ENCODE assay signal across 27 cellular contexts in genomic region chr10:131812736-131813604, GRCh38.
DNase-seq lines count a peak whose midpoint lies in the region; ATAC-seq and TF ChIP-seq lines count a peak whose summit lies in the region.
"Had no signal": no experiment of that assay in that cellular context is flagged by ENCODE, and none has a peak within 500 bp of the region (broad histone marks: within the 10 kb centered on the region; RNA-seq: fewer than 3 reads in every experiment).

No MANE protein-coding gene starts in this region.

- TF ChIP-seq CTCF in activated CD8-positive, alpha-beta T cell treated with anti-CD3 and anti-CD28 coated beads for 36 hours (IDR thresholded peaks at IDR 0.05): no peak

- no peaks in the 10 kb centered on the region for H3K4me1 Mint-ChIP-seq in activated CD8-positive, alpha-beta T cell treated with anti-CD3 and anti-CD28 coated beads, Interleukin-2, amount 10 ng/mL, durations not matched to agents 7 days and 5 days (ENCODE audit: low read depth)
- H3K4me1 Mint-ChIP-seq in activated CD8-positive, alpha-beta T cell treated with anti-CD3 and anti-CD28 coated beads for 36 hours (ENCODE audit: low read depth): no peaks in the 10 kb centered on the region
- H3K4me1 Mint-ChIP-seq: activated B cell treated with CpG ODN at 0.5 μM for 24 hours; activated CD4-positive, alpha-beta T cell treated with anti-CD3 and anti-CD28 coated beads, Interleukin-2, amount 10 ng/mL, durations not matched to agents 7 days and 5 days; B cell; CD4-positive, alpha-beta memory T cell; naive thymus-derived CD8-positive, alpha-beta T cell; stimulated activated naive B cell treated with anti-CD40 and anti-IgM and Interleukin-4, amounts not matched to agents 10 μg/mL and 1 μg/mL and 100 μg/mL, for 72 hours had no signal

- no peak overlapping the region for H3K27ac Mint-ChIP-seq in activated CD8-positive, alpha-beta T cell treated with anti-CD3 and anti-CD28 coated beads, Interleukin-2, amount 10 ng/mL, durations not matched to agents 7 days and 5 days
- H3K27ac Mint-ChIP-seq in activated CD8-positive, alpha-beta T cell treated with anti-CD3 and anti-CD28 coated beads for 36 hours: no peak overlapping the region
- H3K27ac Mint-ChIP-seq: activated B cell treated with CpG ODN at 0.5 μM for 24 hours; activated CD4-positive, alpha-beta T cell treated with anti-CD3 and anti-CD28 coated beads, Interleukin-2, amount 10 ng/mL, durations not matched to agents 7 days and 5 days; activated T-helper 17 cell treated with anti-CD3 and anti-CD28 coated beads, Interleukin-2, amount 50 U/mL, for 72 hours; B cell; CD4-positive, alpha-beta memory T cell; HFFc6; naive thymus-derived CD8-positive, alpha-beta T cell; stimulated activated naive B cell treated with anti-CD40 and anti-IgM and Interleukin-4, amounts not matched to agents 10 μg/mL and 1 μg/mL and 100 μg/mL, for 72 hours had no signal

- POLR2A ChIA-PET in activated CD8-positive, alpha-beta T cell treated with anti-CD3 and anti-CD28 coated beads, Interleukin-2, amount 10 ng/mL, durations not matched to agents 7 days and 5 days (lab: Charles Lee): no interaction called here
- POLR2A ChIA-PET in activated CD8-positive, alpha-beta T cell treated with anti-CD3 and anti-CD28 coated beads for 36 hours (lab: Charles Lee): no interaction called here

- CTCF ChIA-PET in activated CD8-positive, alpha-beta T cell treated with anti-CD3 and anti-CD28 coated beads, Interleukin-2, amount 10 ng/mL, durations not matched to agents 7 days and 5 days (lab: Charles Lee): no interaction called here
- CTCF ChIA-PET in activated CD8-positive, alpha-beta T cell treated with anti-CD3 and anti-CD28 coated beads for 36 hours (lab: Charles Lee): no interaction called here

- H3K36me3 Mint-ChIP-seq in activated CD8-positive, alpha-beta T cell treated with anti-CD3 and anti-CD28 coated beads, Interleukin-2, amount 10 ng/mL, durations not matched to agents 7 days and 5 days (ENCODE audit: low read depth): no peaks in the 10 kb centered on the region
- H3K36me3 Mint-ChIP-seq in activated CD8-positive, alpha-beta T cell treated with anti-CD3 and anti-CD28 coated beads for 36 hours (ENCODE audit: low read depth): no peaks in the 10 kb centered on the region
- H3K36me3 Mint-ChIP-seq: CD4-positive, alpha-beta memory T cell; naive thymus-derived CD8-positive, alpha-beta T cell; stimulated activated naive B cell treated with anti-CD40 and anti-IgM and Interleukin-4, amounts not matched to agents 10 μg/mL and 1 μg/mL and 100 μg/mL, for 72 hours had no signal

- no peak overlapping the region for H3K4me3 ChIP-seq in H7 (ENCODE audit: insufficient read depth, low read depth, low read length)
- H3K4me3 ChIP-seq: A549, GM23338, SJSA1, upper lobe of left lung had no signal

- no peak for ATAC-seq in activated CD8-positive, alpha-beta T cell treated with anti-CD3 and anti-CD28 coated beads, Interleukin-2, amount 10 ng/mL, durations not matched to agents 7 days and 5 days
- no peak for ATAC-seq in activated CD8-positive, alpha-beta T cell treated with anti-CD3 and anti-CD28 coated beads for 36 hours
- ATAC-seq in left lobe of liver (no peak), sciatic nerve (no peak), GM21737 (IDR thresholded peaks at IDR 0.05; ENCODE audit: unreplicated experiment) (no peak)
- ATAC-seq: A549; activated T-helper 17 cell treated with anti-CD3 and anti-CD28 coated beads, Interleukin-2, amount 50 U/mL, for 72 hours; GM23338; naive thymus-derived CD8-positive, alpha-beta T cell; stimulated activated naive B cell treated with anti-CD40 and anti-IgM and Interleukin-4, amounts not matched to agents 10 μg/mL and 1 μg/mL and 100 μg/mL, for 72 hours had no signal

- H3K4me3 Mint-ChIP-seq in activated CD8-positive, alpha-beta T cell treated with anti-CD3 and anti-CD28 coated beads, Interleukin-2, amount 10 ng/mL, durations not matched to agents 7 days and 5 days: no peak overlapping the region
- H3K4me3 Mint-ChIP-seq in activated CD8-positive, alpha-beta T cell treated with anti-CD3 and anti-CD28 coated beads for 36 hours: no peak overlapping the region
- H3K4me3 Mint-ChIP-seq: activated B cell treated with CpG ODN at 0.5 μM for 24 hours; activated CD4-positive, alpha-beta T cell treated with anti-CD3 and anti-CD28 coated beads, Interleukin-2, amount 10 ng/mL, durations not matched to agents 7 days and 5 days; activated T-helper 17 cell treated with anti-CD3 and anti-CD28 coated beads, Interleukin-2, amount 50 U/mL, for 72 hours; B cell; CD4-positive, alpha-beta memory T cell; GM23338; HFFc6; naive thymus-derived CD8-positive, alpha-beta T cell; stimulated activated naive B cell treated with anti-CD40 and anti-IgM and Interleukin-4, amounts not matched to agents 10 μg/mL and 1 μg/mL and 100 μg/mL, for 72 hours had no signal

- no peaks in the 10 kb centered on the region for H3K27me3 Mint-ChIP-seq in activated CD8-positive, alpha-beta T cell treated with anti-CD3 and anti-CD28 coated beads, Interleukin-2, amount 10 ng/mL, durations not matched to agents 7 days and 5 days (ENCODE audit: low read depth)
- H3K27me3 Mint-ChIP-seq in activated CD8-positive, alpha-beta T cell treated with anti-CD3 and anti-CD28 coated beads for 36 hours: peaks cover 2% of the 10 kb centered on the region
- H3K27me3 Mint-ChIP-seq: activated CD4-positive, alpha-beta T cell treated with anti-CD3 and anti-CD28 coated beads, Interleukin-2, amount 10 ng/mL, durations not matched to agents 7 days and 5 days had no signal

- H3K9me3 Mint-ChIP-seq in activated CD8-positive, alpha-beta T cell treated with anti-CD3 and anti-CD28 coated beads, Interleukin-2, amount 10 ng/mL, durations not matched to agents 7 days and 5 days (ENCODE audit: insufficient read depth): no peaks in the 10 kb centered on the region
- H3K9me3 Mint-ChIP-seq in activated CD8-positive, alpha-beta T cell treated with anti-CD3 and anti-CD28 coated beads for 36 hours: no peaks in the 10 kb centered on the region
- H3K9me3 Mint-ChIP-seq: activated B cell treated with CpG ODN at 0.5 μM for 24 hours; activated CD4-positive, alpha-beta T cell treated with anti-CD3 and anti-CD28 coated beads, Interleukin-2, amount 10 ng/mL, durations not matched to agents 7 days and 5 days; activated T-helper 17 cell treated with anti-CD3 and anti-CD28 coated beads, Interleukin-2, amount 50 U/mL, for 72 hours; GM23338; naive thymus-derived CD8-positive, alpha-beta T cell; stimulated activated naive B cell treated with anti-CD40 and anti-IgM and Interleukin-4, amounts not matched to agents 10 μg/mL and 1 μg/mL and 100 μg/mL, for 72 hours had no signal

- H3K36me3 ChIP-seq in H7 (replicated peaks; ENCODE audit: control insufficient read depth, insufficient read depth, low read length): no peaks in the 10 kb centered on the region
- H3K36me3 ChIP-seq: SJSA1, upper lobe of left lung had no signal

- H3K27me3 ChIP-seq in H7 (ENCODE audit: control insufficient read depth, insufficient read depth, low read length): no peaks in the 10 kb centered on the region
- H3K27me3 ChIP-seq: SJSA1, upper lobe of left lung had no signal

- intact Hi-C loops in activated CD8-positive, alpha-beta T cell treated with anti-CD3 and anti-CD28 coated beads for 36 hours (cut with micrococcal nuclease): no loop called here
- intact Hi-C loops in sciatic nerve (cut with DNase I): no loop called here

- peak; percentile 8 for DNase-seq in activated CD8-positive, alpha-beta T cell treated with anti-CD3 and anti-CD28 coated beads, Interleukin-2, amount 10 ng/mL, durations not matched to agents 7 days and 5 days
- no peak for DNase-seq in activated CD8-positive, alpha-beta T cell treated with anti-CD3 and anti-CD28 coated beads for 36 hours
- DNase-seq in H7 (peak; percentile 46), left lobe of liver (ENCODE audit: low spot score) (peak; percentile 40), sciatic nerve (ENCODE audit: low spot score) (peak; percentile 43), NCI-H1417 treated with DMSO at 0.1 percent for 48 hours (lab: John Stamatoyannopoulos, UW) (no peak)
- no peak for DNase-seq in activated CD4-positive, alpha-beta T cell treated with anti-CD3 and anti-CD28 coated beads, Interleukin-2, amount 50 U/mL, for 48 hours
- DNase-seq: activated B cell treated with CpG ODN at 0.5 μM for 24 hours; activated CD4-positive, alpha-beta T cell treated with anti-CD3 and anti-CD28 coated beads, Interleukin-2, amount 10 ng/mL, durations not matched to agents 7 days and 5 days; activated naive CD4-positive, alpha-beta T cell treated with anti-CD3 and anti-CD28 coated beads, Interleukin-2, amount 50 U/mL, for 16 hours; amygdala; CD4-positive, alpha-beta memory T cell; effector memory CD4-positive, alpha-beta T cell; HFFc6; NCI-H146; NCI-H2171; occipital lobe; stimulated activated naive B cell treated with anti-CD40 and anti-IgM and Interleukin-4, amounts not matched to agents 10 μg/mL and 1 μg/mL and 100 μg/mL, for 72 hours; T-helper 1 cell had no signal

Comparison
In these comparisons a context has a peak if more than half of its experiments do, and no peak if none do; other contexts are left out.
1. DNase-seq: peak in activated CD8-positive, alpha-beta T cell treated with anti-CD3 and anti-CD28 coated beads, Interleukin-2, amount 10 ng/mL, durations not matched to agents 7 days and 5 days (single experiment), H7 (single experiment), left lobe of liver (single experiment) and sciatic nerve (single experiment); none in activated CD8-positive, alpha-beta T cell treated with anti-CD3 and anti-CD28 coated beads for 36 hours (single experiment), activated CD4-positive, alpha-beta T cell treated with anti-CD3 and anti-CD28 coated beads, Interleukin-2, amount 50 U/mL, for 48 hours (0 of 2) and NCI-H1417 treated with DMSO at 0.1 percent for 48 hours (single experiment).